ENCODE assay signal across 8 cellular contexts in the genomic region with DNA sequence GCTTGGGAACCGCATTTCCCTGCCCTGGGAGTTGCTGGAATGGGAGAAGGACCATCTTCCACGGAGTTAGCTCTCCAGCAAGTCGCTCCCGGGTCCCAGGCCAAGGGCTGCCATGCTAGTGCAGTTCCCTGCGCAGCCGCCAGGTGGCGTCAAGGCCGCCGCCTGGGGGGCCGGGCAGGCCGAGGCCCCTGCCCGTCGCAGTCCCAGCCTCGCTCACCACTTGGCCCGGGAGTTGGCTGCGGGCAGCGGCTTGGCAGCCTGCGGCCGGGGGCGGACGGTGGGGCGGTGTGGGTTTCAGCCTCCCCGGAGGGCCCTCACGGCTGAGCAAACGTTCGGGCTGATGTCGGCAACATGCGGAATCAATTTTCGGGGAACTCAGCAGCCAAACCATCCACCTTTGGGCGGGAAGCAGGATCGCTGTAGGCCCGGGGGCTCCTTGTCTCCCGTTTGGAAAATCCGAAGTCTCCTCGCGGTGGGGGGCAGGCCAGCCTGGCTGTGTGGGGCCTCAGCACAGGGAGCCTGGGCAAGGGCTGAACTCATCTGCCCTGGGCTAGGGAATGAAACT.
DNase-seq lines count a peak whose midpoint lies in the region; ATAC-seq and TF ChIP-seq lines count a peak whose summit lies in the region.

No MANE protein-coding gene starts in this region.

- no peak overlapping the region for H3K27ac ChIP-seq in aorta (ENCODE audit: low read depth in 1 of 2, low read length in 2 of 2)

- no peaks in the 10 kb centered on the region for H3K36me3 ChIP-seq in aorta (ENCODE audit: control insufficient read depth in 1 of 2, insufficient read depth in 2 of 2, low read length in 1 of 2)

- no peaks in the 10 kb centered on the region for H3K4me1 ChIP-seq in aorta (ENCODE audit: control insufficient read depth in 1 of 2, insufficient read depth in 2 of 2, low read length in 2 of 2)

- H3K9me3 ChIP-seq in aorta (ENCODE audit: control insufficient read depth, low read length): no peaks in the 10 kb centered on the region

- DNase-seq in astrocyte of the cerebellum (ENCODE audit: low read depth) (peak; percentile 35), left lobe of liver (ENCODE audit: low spot score) (peak; percentile 69), aorta (peak in 1 of 2 donors; percentile 83), MV-4-11 (lab: John Stamatoyannopoulos, UW) (no peak), NCI-H446 (lab: John Stamatoyannopoulos, UW) (no peak)

- TF ChIP-seq CTCF in GM12873 (IDR thresholded peaks at IDR 0.05; ENCODE audit: insufficient read depth, low read depth, low read length, missing control alignments) (peak; percentile 98), astrocyte of the cerebellum (IDR thresholded peaks at IDR 0.05; ENCODE audit: low read depth, low read length, missing control alignments) (peak; percentile 90)

- H3K27me3 ChIP-seq in aorta (ENCODE audit: control insufficient read depth in 1 of 2, insufficient read depth in 2 of 2, low read length in 1 of 2): no peaks in the 10 kb centered on the region

- WGBS in aorta, 2 donors: 27 to 37% methylated on average over 36 of the region's 36 CpGs

- intact Hi-C loops in aorta (cut with DNase I): no loop called here

- H3K4me3 ChIP-seq in astrocyte of the cerebellum (ENCODE audit: low read depth, low read length): no peak overlapping the region
- no peak overlapping the region for H3K4me3 ChIP-seq in aorta (ENCODE audit: low read length in 2 of 2)

- in situ Hi-C loops in astrocyte of the cerebellum (cut with HindIII; ENCODE audit: low sequenced_read_pairs): no loop called here

- ATAC-seq in HG02938 (IDR thresholded peaks at IDR 0.05; ENCODE audit: unreplicated experiment) (peak; percentile 58), left lobe of liver (peak; percentile 94), aorta (ENCODE audit: low FRiP score) (peak; percentile 64), GM21529 (IDR thresholded peaks at IDR 0.05; ENCODE audit: unreplicated experiment) (no peak)

Comparison
In these comparisons a context has a peak if more than half of its experiments do, and no peak if none do; other contexts are left out.
1. DNase-seq: peak in astrocyte of the cerebellum (single experiment) and left lobe of liver (single experiment); none in MV-4-11 (single experiment) and NCI-H446 (0 of 2).